ENCODE assay signal across 14 cellular contexts in the genomic region with DNA sequence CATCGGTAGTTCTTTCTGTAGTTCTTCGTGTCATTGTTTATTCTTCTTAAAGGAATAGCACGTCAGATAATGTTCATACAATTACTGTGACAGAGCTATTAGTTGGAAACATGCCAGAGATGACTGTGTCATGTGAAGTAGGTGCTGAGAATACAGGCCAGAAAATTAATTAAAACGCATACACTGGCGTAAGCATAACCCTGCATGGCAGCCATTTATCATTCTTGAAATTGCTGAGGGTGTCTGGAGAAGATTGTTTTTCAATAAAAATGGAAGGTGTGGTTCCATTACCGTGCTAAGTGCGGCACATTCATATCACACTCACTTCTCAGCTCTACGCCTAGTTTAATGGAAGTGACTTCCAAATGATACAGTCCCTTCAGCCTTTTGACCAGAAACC. TPM values are rescaled to one million over a fixed set of nuclear protein-coding genes. Genes with fewer than 3 reads are reported as not detected.
DNase-seq lines count a peak whose midpoint lies in the region; ATAC-seq, FAIRE-seq and TF ChIP-seq lines count a peak whose summit lies in the region.
"Had no signal": no experiment of that assay in that cellular context is flagged by ENCODE, and none has a peak within 500 bp of the region (broad histone marks: within the 10 kb centered on the region; RNA-seq: fewer than 3 reads in every experiment).

No MANE protein-coding gene starts in this region.

- no peak for FAIRE-seq in RCC 7860 (lab: Jason Lieb, UNC)

- H3K27me3 ChIP-seq in HUES6 (ENCODE audit: control insufficient read depth, insufficient read depth, low read length) = no peaks in the 10 kb centered on the region
- H3K27me3 ChIP-seq in Peyer's patch = no peaks in the 10 kb centered on the region
- no peaks in the 10 kb centered on the region for H3K27me3 ChIP-seq in rectal smooth muscle tissue (ENCODE audit: control insufficient read depth, insufficient read depth, low read length)
- H3K27me3 ChIP-seq: ovary had no signal

- peak overlapping the region; percentile 36; the same call in 1 of the 2 replicates for H3K4me3 ChIP-seq in HUES6 (ENCODE audit: low read depth, low read length)
- peak overlapping the region in 2 of 4 donors; percentile 15 to 87 for H3K4me3 ChIP-seq in Peyer's patch
- H3K4me3 ChIP-seq in rectal smooth muscle tissue (ENCODE audit: low read length) = no peak overlapping the region
- H3K4me3 ChIP-seq: ovary had no signal

- intact Hi-C loops in left cardiac atrium (cut with DNase I) = no loop called here

- H3K36me3 ChIP-seq in HUES6 (ENCODE audit: control insufficient read depth, insufficient read depth, low read length) (peaks cover 73% of the 10 kb centered on the region), Peyer's patch (peaks cover 0 to 91% (median 0%) of the 10 kb centered on the region in 3 donors), rectal smooth muscle tissue (ENCODE audit: control insufficient read depth, insufficient read depth, low read length) (peaks cover 26% of the 10 kb centered on the region)
- H3K36me3 ChIP-seq: ovary had no signal

- H3K4me1 ChIP-seq in HUES6 (ENCODE audit: control insufficient read depth, insufficient read depth, low read length) (peaks cover 61% of the 10 kb centered on the region), Peyer's patch (peaks cover 0 to 70% (median 2%) of the 10 kb centered on the region in 4 donors), rectal smooth muscle tissue (ENCODE audit: control insufficient read depth, insufficient read depth, low read length) (peaks cover 20% of the 10 kb centered on the region)

- ATAC-seq in left cardiac atrium = peak; percentile 47 to 86

- no peaks in the 10 kb centered on the region for H3K9me3 ChIP-seq in HUES6 (ENCODE audit: control insufficient read depth, insufficient read depth, low read depth, low read length)
- H3K9me3 ChIP-seq in Peyer's patch = no peaks in the 10 kb centered on the region
- H3K9me3 ChIP-seq: ovary had no signal

- H3K9ac ChIP-seq in HUES6 (ENCODE audit: low read length) (peak overlapping the region; percentile 67), rectal smooth muscle tissue (ENCODE audit: low read length) (no peak overlapping the region)

- H3K27ac ChIP-seq in HUES6 (ENCODE audit: low read depth, low read length) (peak overlapping the region; percentile 96; the same call in 1 of the 2 replicates), Peyer's patch (peak overlapping the region in 3 of 4 donors; percentile 89 to 98 (median 96)), rectal smooth muscle tissue (ENCODE audit: low read depth, low read length) (peak overlapping the region; percentile 75)
- H3K27ac ChIP-seq: ovary had no signal

- TF ChIP-seq POLR2A in Peyer's patch (IDR thresholded peaks at IDR 0.05) = no peak

- DNase-seq in Peyer's patch = no peak
- DNase-seq in left cardiac atrium = no peak
- no peak for DNase-seq in stimulated activated CD8-positive, alpha-beta memory T cell treated with anti-CD3 and anti-CD28 coated beads, Interleukin-4, amount 100 ng/mL, for 48 hours
- DNase-seq in NCI-H146 (lab: John Stamatoyannopoulos, UW) = no peak
- no peak for DNase-seq in SIG-M5 treated with dmso at 0.1 percent for 504 hours (lab: John Stamatoyannopoulos, UW; ENCODE audit: unreplicated experiment)
- no peak for DNase-seq in RCC 7860 (ENCODE audit: low spot score)
- DNase-seq: activated B cell treated with CpG ODN at 0.5 μM for 24 hours; activated CD8-positive, alpha-beta memory T cell treated with anti-CD3 and anti-CD28 coated beads, Interleukin-2, amount 50 U/mL, for 48 hours; activated naive CD8-positive, alpha-beta T cell treated with anti-CD3 and anti-CD28 coated beads, Interleukin-2, amount 10 ng/mL, durations not matched to agents 7 days and 5 days; DMS79 treated with DMSO at 0.1 percent for 48 hours; erythroblast; ovary had no signal

- TF ChIP-seq CTCF in Peyer's patch (IDR thresholded peaks at IDR 0.05) = no peak

RNA-seq across cellular contexts. Expression of a gene that starts 7.8 kb away (rescaled TPM):
- total RNA-seq in Peyer's patch (100 to 1,000 TPM; 127 to 186 (median 147) TPM), left cardiac atrium (100 to 1,000 TPM in 1 of 2 donors, 10 to 100 TPM in 1; 48.7 to 114 TPM)
